15 cellular contexts compared by ENCODE assay signal in genomic region chr1:22816063-22816775, GRCh38.
DNase-seq lines count a peak whose midpoint lies in the region; ATAC-seq and TF ChIP-seq lines count a peak whose summit lies in the region.
"Had no signal": no experiment of that assay in that cellular context is flagged by ENCODE, and none has a peak within 500 bp of the region (broad histone marks: within the 10 kb centered on the region; RNA-seq: fewer than 3 reads in every experiment).

No MANE protein-coding gene starts in this region.

- CTCF ChIA-PET in RWPE1 (lab: Yijun Ruan, JAX) = no interaction called here
- CTCF ChIA-PET in CD4-positive, alpha-beta memory T cell (lab: Charles Lee; ENCODE audit: partially characterized antibody) = interaction anchor here (0.7 kb wide), 1 partner anchor 8 kb away, joined by 3 read pairs; no protein-coding TSS in a partner anchor

- H3K9me3 Mint-ChIP-seq in CD4-positive, alpha-beta memory T cell = no peaks in the 10 kb centered on the region
- H3K9me3 Mint-ChIP-seq: CD8-positive, alpha-beta memory T cell had no signal

- H3K4me1 ChIP-seq in mucosa of descending colon (ENCODE audit: low read depth) = no peaks in the 10 kb centered on the region
- peaks cover 4 to 28% (median 27%) of the 10 kb centered on the region in 5 donors for H3K4me1 ChIP-seq in subcutaneous abdominal adipose tissue (ENCODE audit: control insufficient read depth in 5 of 5, insufficient read depth in 5 of 5, low read length in 5 of 5)
- H3K4me1 ChIP-seq in CD4-positive, alpha-beta memory T cell (ENCODE audit: insufficient read depth, low read length) = no peaks in the 10 kb centered on the region

- H3K27me3 ChIP-seq in subcutaneous abdominal adipose tissue (ENCODE audit: control insufficient read depth in 5 of 5, insufficient read depth in 4 of 5, low read length in 5 of 5) = no peaks in the 10 kb centered on the region
- H3K27me3 ChIP-seq in CD4-positive, alpha-beta memory T cell (ENCODE audit: insufficient read depth, low read length) = no peaks in the 10 kb centered on the region

- no peaks in the 10 kb centered on the region for H3K36me3 ChIP-seq in mucosa of descending colon (ENCODE audit: low read depth)
- no peaks in the 10 kb centered on the region for H3K36me3 ChIP-seq in subcutaneous abdominal adipose tissue (ENCODE audit: control insufficient read depth in 5 of 5, insufficient read depth in 5 of 5, low read length in 5 of 5)
- H3K36me3 ChIP-seq in CD4-positive, alpha-beta memory T cell (ENCODE audit: insufficient read depth, low read length) = no peaks in the 10 kb centered on the region

- no peak overlapping the region for H3K27ac Mint-ChIP-seq in CD4-positive, alpha-beta memory T cell
- H3K27ac Mint-ChIP-seq: CD8-positive, alpha-beta memory T cell had no signal

- H3K4me3 Mint-ChIP-seq in CD4-positive, alpha-beta memory T cell = no peak overlapping the region
- H3K4me3 Mint-ChIP-seq: CD8-positive, alpha-beta memory T cell had no signal

- H3K9ac ChIP-seq in subcutaneous abdominal adipose tissue (ENCODE audit: low read length in 5 of 5) = no peak overlapping the region

- H3K36me3 Mint-ChIP-seq in CD4-positive, alpha-beta memory T cell = no peaks in the 10 kb centered on the region
- H3K36me3 Mint-ChIP-seq: CD8-positive, alpha-beta memory T cell had no signal

- no peaks in the 10 kb centered on the region for H3K4me1 Mint-ChIP-seq in CD4-positive, alpha-beta memory T cell
- H3K4me1 Mint-ChIP-seq: CD8-positive, alpha-beta memory T cell had no signal

- POLR2A ChIA-PET in RWPE1 (lab: Yijun Ruan, JAX; ENCODE audit: low non-redundant PET) = no interaction called here
- POLR2A ChIA-PET in CD4-positive, alpha-beta memory T cell (lab: Charles Lee; ENCODE audit: partially characterized antibody) = no interaction called here

- H3K27ac ChIP-seq in RWPE1 (peak overlapping the region; percentile 16; the same call in 1 of the 2 replicates), subcutaneous abdominal adipose tissue (ENCODE audit: low read depth, low read length) (peak overlapping the region; percentile 30)
- H3K27ac ChIP-seq in CD4-positive, alpha-beta memory T cell (ENCODE audit: low read depth, low read length) = no peak overlapping the region

- H3K4me3 ChIP-seq in mucosa of descending colon (no peak overlapping the region), subcutaneous abdominal adipose tissue (ENCODE audit: low read depth in 1 of 5, low read length in 5 of 5) (no peak overlapping the region)
- H3K4me3 ChIP-seq in CD4-positive, alpha-beta memory T cell (ENCODE audit: low read length in 2 of 2) = no peak overlapping the region

- intact Hi-C loops in mucosa of descending colon (cut with DNase I, micrococcal nuclease) = no loop called here
- intact Hi-C loops in CD4-positive, alpha-beta memory T cell (cut with micrococcal nuclease) = no loop called here

- TF ChIP-seq CTCF in RWPE1 (conservative IDR thresholded peaks at IDR 0.05; ENCODE audit: low read depth) (no peak), mucosa of descending colon (IDR thresholded peaks at IDR 0.05) (no peak)

- H3K27me3 Mint-ChIP-seq in CD4-positive, alpha-beta memory T cell = peaks cover 3 to 5% of the 10 kb centered on the region in 2 donors

- no peaks in the 10 kb centered on the region for H3K9me3 ChIP-seq in mucosa of descending colon
- H3K9me3 ChIP-seq in subcutaneous abdominal adipose tissue (ENCODE audit: control insufficient read depth in 5 of 5, low read length in 5 of 5) = no peaks in the 10 kb centered on the region
- no peaks in the 10 kb centered on the region for H3K9me3 ChIP-seq in CD4-positive, alpha-beta memory T cell (ENCODE audit: control insufficient read depth in 1 of 2, low read length in 2 of 2)

- DNase-seq in AG20443 (ENCODE audit: low spot score) = peak; percentile 33
- no peak for DNase-seq in RWPE1 (ENCODE audit: low spot score)
- peak in 1 of 3 donors; percentile 10 for DNase-seq in mucosa of descending colon
- no peak for DNase-seq in CD4-positive, alpha-beta memory T cell
- no peak for DNase-seq in SK-N-DZ (ENCODE audit: low spot score)
- DNase-seq: ACHN; CD8-positive, alpha-beta memory T cell; MM.1S; NCI-H1930; NCI-H2171; NCI-H774; SHP77 treated with DMSO at 0.1 percent for 48 hours had no signal

- ATAC-seq in mucosa of descending colon = peak; percentile 20
- no peak for ATAC-seq in HG03460 (IDR thresholded peaks at IDR 0.05; ENCODE audit: unreplicated experiment)
- ATAC-seq: HepG2 had no signal
